8 cellular contexts compared by ENCODE assay signal in genomic region chr22:39522567-39523300, GRCh38.
A peak's percentile ranks its signal among the peaks of the same experiment; 100 is the strongest.
DNase-seq lines count a peak whose midpoint lies in the region; ATAC-seq lines count a peak whose summit lies in the region.

No MANE protein-coding gene starts in this region.

- DNase-seq in activated CD8-positive, alpha-beta memory T cell treated with anti-CD3 and anti-CD28 coated beads for 24 hours: peak; percentile 77
- DNase-seq in activated CD8-positive, alpha-beta memory T cell treated with anti-CD3 and anti-CD28 coated beads, Interleukin-2, amount 50 U/mL, for 4 hours: no peak
- DNase-seq in NCI-H345 (lab: John Stamatoyannopoulos, UW) (peak; percentile 75), astrocyte of the hippocampus (ENCODE audit: low read depth, low spot score) (peak; percentile 60), kidney tubule cell (ENCODE audit: low spot score) (peak; percentile 66), stromal cell of bone marrow (ENCODE audit: low read depth) (peak; percentile 66), 8988T (no peak)

- no peak for ATAC-seq in HG02840 (IDR thresholded peaks at IDR 0.05; ENCODE audit: low FRiP score, unreplicated experiment)

Comparison
In these comparisons a context has a peak if more than half of its experiments do, and no peak if none do; other contexts are left out.
1. DNase-seq: peak in activated CD8-positive, alpha-beta memory T cell treated with anti-CD3 and anti-CD28 coated beads for 24 hours (single experiment), NCI-H345 (single experiment), astrocyte of the hippocampus (single experiment), kidney tubule cell (single experiment) and stromal cell of bone marrow (single experiment); none in activated CD8-positive, alpha-beta memory T cell treated with anti-CD3 and anti-CD28 coated beads, Interleukin-2, amount 50 U/mL, for 4 hours (single experiment) and 8988T (single experiment).